Comparison of ENCODE assay signal across 11 cellular contexts in the genomic region with DNA sequence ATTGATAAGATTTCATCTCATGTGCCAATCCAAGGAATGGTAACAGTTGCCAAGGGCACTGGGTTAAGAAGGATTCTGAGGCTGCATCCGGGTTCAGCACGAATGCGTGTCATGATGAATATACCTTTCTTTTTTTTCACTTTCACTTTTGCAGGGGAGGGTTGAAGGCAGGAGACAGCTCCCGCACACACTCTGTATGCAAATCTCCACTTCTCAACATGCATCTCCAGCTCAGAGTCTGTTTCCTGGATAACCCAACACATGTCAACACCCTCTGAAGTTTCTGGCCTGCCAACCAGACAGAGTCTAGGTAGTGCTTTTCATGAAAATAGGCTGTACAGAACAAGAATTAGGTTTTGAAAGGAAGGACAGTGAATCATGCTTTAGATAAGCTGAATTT. TPM values are rescaled to one million over a fixed set of nuclear protein-coding genes. Genes with fewer than 3 reads are reported as not detected.
DNase-seq lines count a peak whose midpoint lies in the region; ATAC-seq and TF ChIP-seq lines count a peak whose summit lies in the region.
"Had no signal": no experiment of that assay in that cellular context is flagged by ENCODE, and none has a peak within 500 bp of the region (broad histone marks: within the 10 kb centered on the region; RNA-seq: fewer than 3 reads in every experiment).

No MANE protein-coding gene starts in this region.

- no peak overlapping the region for H3K4me2 ChIP-seq in H9 (ENCODE audit: insufficient read depth, insufficient read length, low read length)

- H2AK5ac ChIP-seq in H9 (ENCODE audit: insufficient read length, low read length) = no peak overlapping the region

- H4K20me1 ChIP-seq in H9 (ENCODE audit: control insufficient read depth, insufficient read depth, insufficient read length) = no peaks in the 10 kb centered on the region

- no peak overlapping the region for H3K27ac ChIP-seq in H9 (ENCODE audit: insufficient read length, low read depth, low read length)

- H3K56ac ChIP-seq in H9 (ENCODE audit: insufficient read length, low read depth, low read length) = no peak overlapping the region

- H3K79me1 ChIP-seq in H9 (ENCODE audit: insufficient read depth, low read depth, low read length, poor library complexity, severe bottlenecking) = no peaks in the 10 kb centered on the region

- H3K4me1 ChIP-seq in H9 (ENCODE audit: insufficient read depth, low read length) = no peaks in the 10 kb centered on the region

- no peaks in the 10 kb centered on the region for H3K9me3 ChIP-seq in H9 (ENCODE audit: control insufficient read depth, low read depth, low read length)

- H2BK15ac ChIP-seq in H9 (ENCODE audit: low read depth, low read length) = no peak overlapping the region

- no peak overlapping the region for H2BK12ac ChIP-seq in H9 (ENCODE audit: insufficient read length, low read depth, low read length)

- POLR2A ChIA-PET in HEK293T (lab: Yijun Ruan, JAX) = no interaction called here

- H3K4me3 ChIP-seq in GM12865 (ENCODE audit: low read depth, low read length) = no peak overlapping the region

- H3K23me2 ChIP-seq in H9 (ENCODE audit: insufficient read length, low read depth, low read length, poor library complexity, severe bottlenecking) = no peaks in the 10 kb centered on the region

- no peak overlapping the region for H4K91ac ChIP-seq in H9 (ENCODE audit: insufficient read length, low read depth, low read length)

- H3K79me2 ChIP-seq in H9 (ENCODE audit: insufficient read depth, low read length) = no peaks in the 10 kb centered on the region

- H3K36me3 Mint-ChIP-seq in H9 (ENCODE audit: insufficient read depth in 1 of 3, low read depth in 3 of 3) = peaks cover 23 to 89% (median 83%) of the 10 kb centered on the region in 3 experiments; a peak in 6 of 7 replicates

- DNase-seq in GM12865 (ENCODE audit: low read depth) (peak; percentile 79), HEK293T (ENCODE audit: extremely low spot score) (no peak), H9 (no peak), A172 (ENCODE audit: low spot score) (no peak), activated gamma-delta T cell treated with Interleukin-2 at 50 U/mL for 16 hours (no peak)
- DNase-seq in central memory CD4-positive, alpha-beta T cell = peak; percentile 31
- DNase-seq: dermis blood vessel endothelial cell, DMS53, IMR-90 had no signal

- H4K5ac ChIP-seq in H9 (ENCODE audit: insufficient read length, low read depth, low read length) = no peak overlapping the region

- no peak overlapping the region for H2BK20ac ChIP-seq in H9 (ENCODE audit: low read depth, low read length, poor library complexity, severe bottlenecking)

- CTCF ChIA-PET in HEK293T (lab: Yijun Ruan, JAX) = interaction anchor here (1.1 kb wide), 1 partner anchor 9 kb away, joined by 4 read pairs; no protein-coding TSS in a partner anchor

- no peak overlapping the region for H2BK120ac ChIP-seq in H9 (ENCODE audit: low read depth, low read length, poor library complexity, severe bottlenecking)

- H3T11ph ChIP-seq in H9 (ENCODE audit: low read length) = no peak overlapping the region

- H3K4ac ChIP-seq in H9 (ENCODE audit: low read depth, low read length) = no peak overlapping the region

- no peak overlapping the region for H3K4me3 Mint-ChIP-seq in H9

- no peaks in the 10 kb centered on the region for H3K27me3 ChIP-seq in H9 (ENCODE audit: insufficient read depth, low read length)

- no peak overlapping the region for H3K18ac ChIP-seq in H9 (ENCODE audit: insufficient read length, low read depth, low read length)

- no peak overlapping the region for H2AFZ ChIP-seq in H9 (ENCODE audit: low read length)

- peak; percentile 99 for ATAC-seq in GM21367 (IDR thresholded peaks at IDR 0.05; ENCODE audit: unreplicated experiment)
- peak; percentile 100 for ATAC-seq in HG03354 (IDR thresholded peaks at IDR 0.05; ENCODE audit: poor library complexity, severe bottlenecking, unreplicated experiment)

- H3K23ac ChIP-seq in H9 (ENCODE audit: insufficient read length, low read depth, low read length) = no peak overlapping the region

- H3K9ac ChIP-seq in H9 (ENCODE audit: extremely low read depth, insufficient read length, low read length) = no peak overlapping the region

- H3K27ac Mint-ChIP-seq in H9 = no peak overlapping the region; a peak in 2 of 7 replicates

- H3K14ac ChIP-seq in H9 (ENCODE audit: insufficient read depth, low read length) = no peak overlapping the region

- H3K4me1 Mint-ChIP-seq in H9 = no peaks in the 10 kb centered on the region

- no CpG with 5 or more reads among the region's 4 CpGs for WGBS in H9 (ENCODE audit: extremely low coverage, insufficient read length, low lambda C conversion rate)

- H2BK5ac ChIP-seq in H9 (ENCODE audit: insufficient read length, low read length) = no peak overlapping the region

- H3K9me3 Mint-ChIP-seq in H9 = no peaks in the 10 kb centered on the region

- no peaks in the 10 kb centered on the region for H3K27me3 Mint-ChIP-seq in H9 (ENCODE audit: low read depth)

- no peak for TF ChIP-seq CTCF in GM12865 (IDR thresholded peaks at IDR 0.05; ENCODE audit: insufficient read depth, low read depth, low read length, missing control alignments)
- no peak for TF ChIP-seq CTCF in H9 (conservative IDR thresholded peaks at IDR 0.05)

- no peak overlapping the region for H4K8ac ChIP-seq in H9 (replicated peaks; ENCODE audit: insufficient read length, low read depth, low read length)

TF ChIP-seq in HEK293T, 16 proteins besides CTCF, POLR2A, EP300 and RAD21:
- TF ChIP-seq FOXA1 (IDR thresholded peaks at IDR 0.05) (no peak), FOXK2 (IDR thresholded peaks at IDR 0.05) (no peak), SUZ12 (IDR thresholded peaks at IDR 0.05) (no peak), BHLHE40 (IDR thresholded peaks at IDR 0.05; ENCODE audit: borderline replicate concordance) (no peak), SP1 (IDR thresholded peaks at IDR 0.05) (no peak), L3MBTL2 (conservative IDR thresholded peaks at IDR 0.05) (no peak), HDGF (IDR thresholded peaks at IDR 0.05; ENCODE audit: borderline replicate concordance) (no peak), CTBP1 (IDR thresholded peaks at IDR 0.05; ENCODE audit: borderline replicate concordance) (no peak), FOXM1 (IDR thresholded peaks at IDR 0.05; ENCODE audit: borderline replicate concordance) (no peak), NFRKB (IDR thresholded peaks at IDR 0.05) (no peak), ELF4 (IDR thresholded peaks at IDR 0.05) (no peak), ARNT (IDR thresholded peaks at IDR 0.05) (no peak)
- TF ChIP-seq, protein P1, sequence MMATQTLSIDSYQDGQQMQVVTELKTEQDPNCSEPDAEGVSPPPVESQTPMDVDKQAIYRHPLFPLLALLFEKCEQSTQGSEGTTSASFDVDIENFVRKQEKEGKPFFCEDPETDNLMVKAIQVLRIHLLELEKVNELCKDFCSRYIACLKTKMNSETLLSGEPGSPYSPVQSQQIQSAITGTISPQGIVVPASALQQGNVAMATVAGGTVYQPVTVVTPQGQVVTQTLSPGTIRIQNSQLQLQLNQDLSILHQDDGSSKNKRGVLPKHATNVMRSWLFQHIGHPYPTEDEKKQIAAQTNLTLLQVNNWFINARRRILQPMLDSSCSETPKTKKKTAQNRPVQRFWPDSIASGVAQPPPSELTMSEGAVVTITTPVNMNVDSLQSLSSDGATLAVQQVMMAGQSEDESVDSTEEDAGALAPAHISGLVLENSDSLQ (IDR thresholded peaks at IDR 0.05) = no peak

RNA-seq across cellular contexts. Expression of gene B4GALT4, which starts 21.6 kb away (rescaled TPM):
- 43.3 and 46.5 TPM in 2 replicates for total RNA-seq in H9 (2021)
- total RNA-seq in A172 (2014; rRNA removed; shearing (Covaris generic)) = 25.8 and 27.0 TPM in 2 replicates

RNA-seq across cellular contexts. Expression of gene UPK1B, which starts 45.7 kb away (rescaled TPM):
- 0.33 and 1.0 TPM in 2 replicates for total RNA-seq in H9 (2021)
- not detected in 2 replicates for total RNA-seq in A172 (2014; rRNA removed; shearing (Covaris generic))
- total RNA-seq: dermis blood vessel endothelial cell had no signal

Comparison
In these comparisons a context has a peak if more than half of its experiments do, and no peak if none do; other contexts are left out.
1. DNase-seq: peak in GM12865 (single experiment) and central memory CD4-positive, alpha-beta T cell (single experiment); none in HEK293T (single experiment), H9 (single experiment), A172 (single experiment) and activated gamma-delta T cell treated with Interleukin-2 at 50 U/mL for 16 hours (single experiment).